Comparison of ENCODE assay signal across 2 cellular contexts in the genomic region with DNA sequence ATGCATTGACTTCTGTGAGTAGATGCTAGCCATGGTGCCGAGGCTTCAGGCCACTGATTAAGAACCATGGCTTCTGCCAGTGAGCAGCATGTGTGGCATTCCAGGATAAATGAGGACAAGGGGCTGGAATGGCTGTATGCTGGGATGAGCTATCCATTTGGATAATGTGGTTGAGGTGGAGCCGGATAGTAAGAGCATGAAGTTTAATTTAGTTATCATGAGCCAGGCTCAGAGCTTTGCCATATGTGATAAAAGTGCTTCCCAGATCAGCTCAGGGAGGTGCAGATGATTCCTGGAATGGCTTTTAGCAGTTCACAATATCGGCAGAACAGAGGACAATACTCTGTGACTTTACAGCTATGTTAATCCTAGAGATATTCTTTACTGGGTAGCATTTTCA.
TF ChIP-seq lines count a peak whose summit lies in the region.

No MANE protein-coding gene starts in this region.

TF ChIP-seq in IMR-90, 13 proteins besides CTCF, POLR2A, EP300 and RAD21:
- TF ChIP-seq RFX5 (IDR thresholded peaks at IDR 0.05; ENCODE audit: low read depth, low read length) (no peak), CHD1 (IDR thresholded peaks at IDR 0.05; ENCODE audit: low read depth, low read length) (no peak), MXI1 (IDR thresholded peaks at IDR 0.05; ENCODE audit: borderline replicate concordance, low read depth, low read length) (no peak)

TF ChIP-seq in SK-N-SH treated with all-trans-retinoic acid at 6 μM for 48 hours, 23 proteins besides CTCF, POLR2A, EP300 and RAD21:
- TF ChIP-seq, protein P1, sequence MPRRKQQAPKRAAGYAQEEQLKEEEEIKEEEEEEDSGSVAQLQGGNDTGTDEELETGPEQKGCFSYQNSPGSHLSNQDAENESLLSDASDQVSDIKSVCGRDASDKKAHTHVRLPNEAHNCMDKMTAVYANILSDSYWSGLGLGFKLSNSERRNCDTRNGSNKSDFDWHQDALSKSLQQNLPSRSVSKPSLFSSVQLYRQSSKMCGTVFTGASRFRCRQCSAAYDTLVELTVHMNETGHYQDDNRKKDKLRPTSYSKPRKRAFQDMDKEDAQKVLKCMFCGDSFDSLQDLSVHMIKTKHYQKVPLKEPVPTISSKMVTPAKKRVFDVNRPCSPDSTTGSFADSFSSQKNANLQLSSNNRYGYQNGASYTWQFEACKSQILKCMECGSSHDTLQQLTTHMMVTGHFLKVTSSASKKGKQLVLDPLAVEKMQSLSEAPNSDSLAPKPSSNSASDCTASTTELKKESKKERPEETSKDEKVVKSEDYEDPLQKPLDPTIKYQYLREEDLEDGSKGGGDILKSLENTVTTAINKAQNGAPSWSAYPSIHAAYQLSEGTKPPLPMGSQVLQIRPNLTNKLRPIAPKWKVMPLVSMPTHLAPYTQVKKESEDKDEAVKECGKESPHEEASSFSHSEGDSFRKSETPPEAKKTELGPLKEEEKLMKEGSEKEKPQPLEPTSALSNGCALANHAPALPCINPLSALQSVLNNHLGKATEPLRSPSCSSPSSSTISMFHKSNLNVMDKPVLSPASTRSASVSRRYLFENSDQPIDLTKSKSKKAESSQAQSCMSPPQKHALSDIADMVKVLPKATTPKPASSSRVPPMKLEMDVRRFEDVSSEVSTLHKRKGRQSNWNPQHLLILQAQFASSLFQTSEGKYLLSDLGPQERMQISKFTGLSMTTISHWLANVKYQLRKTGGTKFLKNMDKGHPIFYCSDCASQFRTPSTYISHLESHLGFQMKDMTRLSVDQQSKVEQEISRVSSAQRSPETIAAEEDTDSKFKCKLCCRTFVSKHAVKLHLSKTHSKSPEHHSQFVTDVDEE (CRISPR knock-in tag; IDR thresholded peaks at IDR 0.05), result peak; percentile 73
- no peak for TF ChIP-seq TOX (CRISPR knock-in tag; IDR thresholded peaks at IDR 0.05; ENCODE audit: borderline replicate concordance)
- TF ChIP-seq ZFP3 (CRISPR knock-in tag; IDR thresholded peaks at IDR 0.05), result 0 out of 2 replicates have a peak, but pooled peaks have one; percentile 38
- peak; percentile 47 for TF ChIP-seq ISL1 (CRISPR knock-in tag; IDR thresholded peaks at IDR 0.05)
TF ChIP-seq in SK-N-SH treated with all-trans-retinoic acid at 6 μM for 48 hours: peak in this region for 3.
